14 cellular contexts compared by ENCODE assay signal in the genomic region with DNA sequence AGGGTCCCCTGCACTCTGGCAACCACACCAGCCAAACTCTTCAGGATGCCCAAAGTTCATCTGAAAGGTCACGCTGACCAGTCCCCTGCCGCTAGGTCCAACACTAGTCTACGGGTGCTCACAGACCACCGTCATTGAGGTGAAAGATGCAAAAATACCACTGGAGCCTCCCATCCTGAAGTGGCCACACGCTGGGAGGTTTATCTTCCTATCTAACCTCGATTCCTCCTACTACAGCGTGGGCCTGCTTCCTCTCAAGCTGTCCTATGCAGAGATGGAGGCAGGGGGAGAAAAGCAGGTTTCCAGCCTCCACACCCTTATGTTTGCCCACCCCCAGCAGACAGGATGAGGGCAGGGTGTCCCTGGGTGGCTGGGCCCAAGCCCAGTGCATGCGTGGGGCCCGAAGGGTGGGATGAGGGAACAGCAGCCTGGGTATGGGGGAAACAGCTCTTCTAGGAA. TPM values are rescaled to one million over a fixed set of nuclear protein-coding genes. Genes with fewer than 3 reads are reported as not detected.
DNase-seq lines count a peak whose midpoint lies in the region; ATAC-seq and TF ChIP-seq lines count a peak whose summit lies in the region.
"Had no signal": no experiment of that assay in that cellular context is flagged by ENCODE, and none has a peak within 500 bp of the region (broad histone marks: within the 10 kb centered on the region; RNA-seq: fewer than 3 reads in every experiment).

No MANE protein-coding gene starts in this region.

- H3K4me3 Mint-ChIP-seq in WTC11 (no peak overlapping the region), endodermal cell (no peak overlapping the region)
- no peak overlapping the region for H3K4me3 Mint-ChIP-seq in CD4-positive, alpha-beta T cell

- H3K27ac ChIP-seq in HEK293 (ENCODE audit: extremely low read depth, low read depth, low read length) (no peak overlapping the region), endodermal cell (ENCODE audit: low read depth, low read length) (no peak overlapping the region), osteoblast (ENCODE audit: low read depth, low read length) (no peak overlapping the region), aorta (ENCODE audit: low read depth in 1 of 2, low read length in 2 of 2) (no peak overlapping the region)
- H3K27ac ChIP-seq in CD4-positive, alpha-beta T cell (ENCODE audit: low read depth, low read length) = no peak overlapping the region

- no peak overlapping the region for H3K9ac ChIP-seq in endodermal cell (ENCODE audit: extremely low read depth, low read length, poor library complexity, severe bottlenecking)

- POLR2A ChIA-PET in HEK293 (lab: Yijun Ruan, JAX) = interaction anchor here (1.3 kb wide), 1 partner anchor 42 kb away, joined by 4 read pairs; no protein-coding TSS in a partner anchor
- POLR2A ChIA-PET in WTC11 (lab: Charles Lee) = interaction anchor here (0.6 to 2.3 kb wide), 4 partner anchors 12 to 64 kb away, joined by 3 to 9 read pairs (median 4); no protein-coding TSS in a partner anchor
- POLR2A ChIA-PET in CD4-positive, alpha-beta T cell (lab: Charles Lee) = no interaction called here

- CTCF ChIA-PET in HEK293 (lab: Yijun Ruan, JAX) = interaction anchor here (1.2 to 19.3 kb wide), 9 partner anchors 9 to 88 kb away, joined by 4 to 188 read pairs (median 5); no protein-coding TSS in a partner anchor
- CTCF ChIA-PET in WTC11 (lab: Charles Lee) = interaction anchor here (1.1 to 27.2 kb wide), 10 partner anchors 10 to 153 kb away, joined by 3 to 727 read pairs (median 12); partner anchors contain the start of genes EPOP and PSMB3
- CTCF ChIA-PET in CD4-positive, alpha-beta T cell (lab: Charles Lee) = no interaction called here

- H3K36me3 Mint-ChIP-seq in WTC11 (no peaks in the 10 kb centered on the region), endodermal cell (ENCODE audit: low read depth) (no peaks in the 10 kb centered on the region)
- no peaks in the 10 kb centered on the region for H3K36me3 Mint-ChIP-seq in CD4-positive, alpha-beta T cell (ENCODE audit: low read depth)

- H3K9me3 Mint-ChIP-seq in WTC11 (no peaks in the 10 kb centered on the region), endodermal cell (no peaks in the 10 kb centered on the region)
- no peaks in the 10 kb centered on the region for H3K9me3 Mint-ChIP-seq in CD4-positive, alpha-beta T cell

- H3K4me2 ChIP-seq in osteoblast (ENCODE audit: insufficient read depth, low read length) = no peak overlapping the region

- H3K27me3 ChIP-seq in endodermal cell (ENCODE audit: control insufficient read depth, insufficient read depth, low read length, poor library complexity, severe bottlenecking) (peaks cover 5% of the 10 kb centered on the region), osteoblast (ENCODE audit: insufficient read depth, low read length) (peaks cover 76% of the 10 kb centered on the region), aorta (ENCODE audit: control insufficient read depth in 1 of 2, insufficient read depth in 2 of 2, low read length in 1 of 2) (no peaks in the 10 kb centered on the region)
- peaks cover 77% of the 10 kb centered on the region for H3K27me3 ChIP-seq in CD4-positive, alpha-beta T cell (ENCODE audit: control insufficient read depth, insufficient read depth, low read length)
- H3K27me3 ChIP-seq: BE2C had no signal

- peaks cover 4% of the 10 kb centered on the region for H4K20me1 ChIP-seq in osteoblast (ENCODE audit: insufficient read depth, low read length)

- ATAC-seq in WTC11 (no peak), aorta (ENCODE audit: low FRiP score) (no peak)
- no peak for ATAC-seq in CD4-positive, alpha-beta T cell (ENCODE audit: poor library complexity)

- H2AFZ ChIP-seq in osteoblast (ENCODE audit: low read length) = no peak overlapping the region

- intact Hi-C loops in CD4-positive, alpha-beta T cell (cut with DNase I, micrococcal nuclease) = no loop called here
- intact Hi-C loops in aorta (cut with DNase I) = no loop called here

- H3K9me3 ChIP-seq in HEK293 (ENCODE audit: control insufficient read depth, insufficient read depth, low read depth, low read length) (no peaks in the 10 kb centered on the region), endodermal cell (ENCODE audit: control insufficient read depth, low read length) (no peaks in the 10 kb centered on the region), osteoblast (ENCODE audit: low read depth, low read length) (no peaks in the 10 kb centered on the region), aorta (ENCODE audit: control insufficient read depth, low read length) (no peaks in the 10 kb centered on the region)
- no peaks in the 10 kb centered on the region for H3K9me3 ChIP-seq in CD4-positive, alpha-beta T cell (ENCODE audit: control insufficient read depth, low read length)
- H3K9me3 ChIP-seq: BE2C, HAP-1 had no signal

- H3K36me3 ChIP-seq in HEK293 (ENCODE audit: control insufficient read depth in 2 of 2, insufficient read depth in 1 of 2, low read length in 2 of 2) = no peaks in the 10 kb centered on the region
- H3K36me3 ChIP-seq in endodermal cell (ENCODE audit: control insufficient read depth, insufficient read depth, low read length) = no peaks in the 10 kb centered on the region
- H3K36me3 ChIP-seq in osteoblast (ENCODE audit: insufficient read depth, low read length) = no peaks in the 10 kb centered on the region
- no peaks in the 10 kb centered on the region for H3K36me3 ChIP-seq in aorta (ENCODE audit: control insufficient read depth in 1 of 2, insufficient read depth in 2 of 2, low read length in 1 of 2)
- H3K36me3 ChIP-seq: BE2C, HAP-1 had no signal

- H3K27me3 Mint-ChIP-seq in WTC11 (ENCODE audit: low read depth) (peaks cover 54% of the 10 kb centered on the region), endodermal cell (ENCODE audit: insufficient read depth) (peaks cover 51% of the 10 kb centered on the region)
- peaks cover 92% of the 10 kb centered on the region for H3K27me3 Mint-ChIP-seq in CD4-positive, alpha-beta T cell

- TF ChIP-seq CTCF in HEK293 (tag by site-specific recombination; IDR thresholded peaks at IDR 0.05) (no peak), WTC11 (IDR thresholded peaks at IDR 0.05) (no peak), endodermal cell (conservative IDR thresholded peaks at IDR 0.05) (no peak), osteoblast (IDR thresholded peaks at IDR 0.05; ENCODE audit: extremely low read depth, low read depth, low read length) (no peak)
- TF ChIP-seq CTCF in CD4-positive, alpha-beta T cell (IDR thresholded peaks at IDR 0.05) = no peak

- no peak for DNase-seq in WTC11 (ENCODE audit: low spot score)
- DNase-seq in endodermal cell = peak; percentile 71
- peak; percentile 39 for DNase-seq in osteoblast (ENCODE audit: insufficient read length, low spot score, missing footprints)
- no peak for DNase-seq in CD4-positive, alpha-beta T cell
- DNase-seq in middle frontal gyrus (ENCODE audit: extremely low spot score, low spot score) = no peak
- no peak for DNase-seq in aorta
- DNase-seq: BE2C, DMS79, IMR-90, NCI-H1694 treated with DMSO at 0.1 percent for 48 hours, NCI-H2081 treated with DMSO at 0.1 percent for 48 hours, OCI-M1 had no signal

- WGBS in endodermal cell (ENCODE audit: insufficient coverage in 1 of 2, insufficient read length in 1 of 2), 2 experiments = 56 to 69% methylated on average over 5 to 9 of the region's 9 CpGs
- 79 to 81% methylated on average over 9 of the region's 9 CpGs for WGBS in aorta, 2 donors

- H3K27ac Mint-ChIP-seq in WTC11 = peak overlapping the region; percentile 73
- no peak overlapping the region for H3K27ac Mint-ChIP-seq in endodermal cell
- H3K27ac Mint-ChIP-seq in CD4-positive, alpha-beta T cell = no peak overlapping the region

- H3K4me1 Mint-ChIP-seq in WTC11 = peaks cover 94% of the 10 kb centered on the region
- H3K4me1 Mint-ChIP-seq in endodermal cell = peaks cover 42% of the 10 kb centered on the region
- H3K4me1 Mint-ChIP-seq in CD4-positive, alpha-beta T cell (ENCODE audit: low read depth) = peaks cover 18% of the 10 kb centered on the region

- H3K4me1 ChIP-seq in HEK293 (ENCODE audit: control insufficient read depth, insufficient read depth, low read length) = peaks cover 18% of the 10 kb centered on the region
- H3K4me1 ChIP-seq in endodermal cell (ENCODE audit: control insufficient read depth, insufficient read depth, low read length) = peaks cover 27% of the 10 kb centered on the region
- H3K4me1 ChIP-seq in osteoblast (ENCODE audit: insufficient read depth, low read length) = no peaks in the 10 kb centered on the region
- H3K4me1 ChIP-seq in aorta (ENCODE audit: control insufficient read depth in 1 of 2, insufficient read depth in 2 of 2, low read length in 2 of 2) = no peaks in the 10 kb centered on the region

- H3K79me2 ChIP-seq in osteoblast (ENCODE audit: insufficient read depth, low read length) = no peaks in the 10 kb centered on the region

- no peak overlapping the region for H3K4me3 ChIP-seq in HEK293 (ENCODE audit: low read depth, low read length)
- H3K4me3 ChIP-seq in endodermal cell (ENCODE audit: low read length) = no peak overlapping the region
- H3K4me3 ChIP-seq in osteoblast (ENCODE audit: insufficient read depth, low read length) = no peak overlapping the region
- H3K4me3 ChIP-seq in aorta (ENCODE audit: low read length in 2 of 2) = no peak overlapping the region
- H3K4me3 ChIP-seq: HAP-1 had no signal

TF ChIP-seq in HEK293, 187 proteins besides CTCF, POLR2A, EP300 and RAD21 (continues in another document):
- TF ChIP-seq ZNF341 (tag by site-specific recombination; IDR thresholded peaks at IDR 0.05; ENCODE audit: low read depth) (peak; percentile 97), ZFP41 (tag by site-specific recombination; IDR thresholded peaks at IDR 0.05; ENCODE audit: borderline replicate concordance) (no peak), GLIS1 (tag by site-specific recombination; IDR thresholded peaks at IDR 0.05) (peak; percentile 61), ZNF571 (tag by site-specific recombination; IDR thresholded peaks at IDR 0.05) (no peak), ZFHX2 (tag by site-specific recombination; conservative IDR thresholded peaks at IDR 0.05) (peak; percentile 92), ZNF600 (tag by site-specific recombination; IDR thresholded peaks at IDR 0.05) (no peak)

RNA-seq across cellular contexts. Expression of gene SRCIN1, which starts 6.3 kb away (rescaled TPM):
- 10.7 to 17.3 TPM (median 11.1 TPM) in 3 replicates for total RNA-seq in WTC11 (2021)
- total RNA-seq in endodermal cell = 1 to 10 TPM; 2.8 to 5.9 TPM
- polyA plus RNA-seq in endodermal cell (2013, experiment 1 of 2) = 13.0 TPM
- 12.7 TPM for polyA plus RNA-seq in endodermal cell (2013, experiment 2 of 2)
- total RNA-seq in osteoblast = not detected in 2 replicates
- under 1 TPM in 1 of 2 experiments, not detected in 1; 0.06 TPM for total RNA-seq in CD4-positive, alpha-beta T cell
- under 1 TPM; 0.84 to 0.99 TPM for total RNA-seq in aorta
- under 1 TPM; 0.38 to 0.41 TPM for polyA plus RNA-seq in aorta
- total RNA-seq: IMR-90 had no signal
- polyA plus RNA-seq: IMR-90 had no signal

Comparison
In these comparisons a context has a peak if more than half of its experiments do, and no peak if none do; other contexts are left out.
1. DNase-seq: peak in endodermal cell (single experiment) and osteoblast (single experiment); none in WTC11 (single experiment), CD4-positive, alpha-beta T cell (0 of 10), middle frontal gyrus (single experiment) and aorta (0 of 2).